Comparison of ENCODE assay signal across 10 cellular contexts in genomic region chr14:91351508-91351853, GRCh38.
A peak's percentile ranks its signal among the peaks of the same experiment; 100 is the strongest.
DNase-seq lines count a peak whose midpoint lies in the region; ATAC-seq, FAIRE-seq and TF ChIP-seq lines count a peak whose summit lies in the region.
"Had no signal": no experiment of that assay in that cellular context is flagged by ENCODE, and none has a peak within 500 bp of the region (broad histone marks: within the 10 kb centered on the region; RNA-seq: fewer than 3 reads in every experiment).

No MANE protein-coding gene starts in this region.

- DNase-seq in Calu3 = no peak
- DNase-seq in Karpas-422 = peak; percentile 63
- peak; percentile 60 for DNase-seq in chondrocyte (ENCODE audit: low spot score)
- DNase-seq in natural killer cell treated with Interleukin-12 subunit alpha and Interleukin-12 subunit beta and Interleukin-15 and Interleukin-18, amount 100 ng/mL, for 72 hours (ENCODE audit: low spot score) = no peak
- no peak for DNase-seq in stimulated activated CD4-positive, alpha-beta T cell treated with anti-CD3 and anti-CD28 coated beads, Interleukin-2, amount 100 ng/mL, for 24 hours
- DNase-seq in NCI-H2227 (lab: John Stamatoyannopoulos, UW; ENCODE audit: unreplicated experiment) = no peak
- no peak for DNase-seq in HCEC 1CT
- DNase-seq in RCC 7860 (ENCODE audit: low spot score) = no peak
- DNase-seq: body of pancreas had no signal

- peak overlapping the region; percentile 76 for H3K27ac ChIP-seq in Karpas-422 (ENCODE audit: low read length)
- H3K27ac ChIP-seq: body of pancreas had no signal

- TF ChIP-seq CTCF in Calu3 (IDR thresholded peaks at IDR 0.05; ENCODE audit: unreplicated experiment) (no peak), chondrocyte (IDR thresholded peaks at IDR 0.05) (no peak)

- H3K4me3 ChIP-seq in Karpas-422 (ENCODE audit: low read length) = peak overlapping the region; percentile 60
- H3K4me3 ChIP-seq: body of pancreas, K562 had no signal

- H3K9me2 ChIP-seq in Karpas-422 (replicated peaks; ENCODE audit: insufficient read depth, low read length) = no peaks in the 10 kb centered on the region

- H3K9me3 Mint-ChIP-seq in Calu3 (ENCODE audit: low read depth, unreplicated experiment) (no peaks in the 10 kb centered on the region), chondrocyte (ENCODE audit: low read depth) (no peaks in the 10 kb centered on the region)
- H3K9me3 Mint-ChIP-seq in natural killer cell treated with Interleukin-12 subunit alpha and Interleukin-12 subunit beta and Interleukin-15 and Interleukin-18, amount 100 ng/mL, for 72 hours = no peaks in the 10 kb centered on the region

- peak overlapping the region; percentile 69 for H3K4me2 ChIP-seq in Karpas-422 (ENCODE audit: low read depth, low read length, poor library complexity, severe bottlenecking)

- H4K20me1 ChIP-seq in Karpas-422 (ENCODE audit: insufficient read depth, low read depth, low read length) = peaks cover 26% of the 10 kb centered on the region; the same call in 1 of the 2 replicates

- no peaks in the 10 kb centered on the region for H3K9me3 ChIP-seq in Karpas-422 (ENCODE audit: low read length)
- H3K9me3 ChIP-seq: body of pancreas had no signal

- H3K4me3 Mint-ChIP-seq in Calu3 (ENCODE audit: low read depth, unreplicated experiment) (peak overlapping the region; percentile 84), chondrocyte (ENCODE audit: unreplicated experiment) (no peak overlapping the region)
- peak overlapping the region; percentile 88 for H3K4me3 Mint-ChIP-seq in natural killer cell treated with Interleukin-12 subunit alpha and Interleukin-12 subunit beta and Interleukin-15 and Interleukin-18, amount 100 ng/mL, for 72 hours

- H3K36me3 ChIP-seq in Karpas-422 (ENCODE audit: insufficient read depth, low read length) = peaks cover 5% of the 10 kb centered on the region; the same call in 1 of the 2 replicates

- no peaks in the 10 kb centered on the region for H3K27me3 ChIP-seq in Karpas-422 (ENCODE audit: low read length)
- H3K27me3 ChIP-seq: body of pancreas had no signal

- no TSS peak for BruUV-seq in Calu3 (replicated peaks; lab: Mats Ljungman, UMichigan)

- H3K4me1 Mint-ChIP-seq in Calu3 (ENCODE audit: low read depth, unreplicated experiment) = peaks cover 53% of the 10 kb centered on the region
- no peaks in the 10 kb centered on the region for H3K4me1 Mint-ChIP-seq in chondrocyte (ENCODE audit: low read depth)
- peaks cover 86 to 96% of the 10 kb centered on the region in 2 donors for H3K4me1 Mint-ChIP-seq in natural killer cell treated with Interleukin-12 subunit alpha and Interleukin-12 subunit beta and Interleukin-15 and Interleukin-18, amount 100 ng/mL, for 72 hours (ENCODE audit: low read depth in 2 of 2)

- no peak overlapping the region; the same call in 1 of the 2 replicates for H2AFZ ChIP-seq in Karpas-422 (ENCODE audit: low read length)

- CTCF ChIA-PET in Calu3 (lab: Charles Lee) = interaction anchor here (1.1 kb wide), 2 partner anchors 15 to 65 kb away, joined by 3 to 5 read pairs; no protein-coding TSS in a partner anchor

- peaks cover 46% of the 10 kb centered on the region for H3K79me2 ChIP-seq in Karpas-422 (ENCODE audit: low read length)

- peaks cover 19% of the 10 kb centered on the region for H3K36me3 Mint-ChIP-seq in Calu3 (ENCODE audit: insufficient read depth, unreplicated experiment)
- no peaks in the 10 kb centered on the region for H3K36me3 Mint-ChIP-seq in chondrocyte (ENCODE audit: low read depth)
- no peaks in the 10 kb centered on the region for H3K36me3 Mint-ChIP-seq in natural killer cell treated with Interleukin-12 subunit alpha and Interleukin-12 subunit beta and Interleukin-15 and Interleukin-18, amount 100 ng/mL, for 72 hours

- H3K9ac ChIP-seq in Karpas-422 (ENCODE audit: low read length) = peak overlapping the region; percentile 59

- H3K4me1 ChIP-seq in Karpas-422 (ENCODE audit: low read length) = peaks cover 89% of the 10 kb centered on the region

- FAIRE-seq in RCC 7860 (lab: Jason Lieb, UNC) = no peak
- FAIRE-seq: K562 had no signal

- H3K27ac Mint-ChIP-seq in Calu3 (ENCODE audit: unreplicated experiment) (peak overlapping the region; percentile 88), chondrocyte (ENCODE audit: unreplicated experiment) (no peak overlapping the region)
- peak overlapping the region; percentile 92 to 93 for H3K27ac Mint-ChIP-seq in natural killer cell treated with Interleukin-12 subunit alpha and Interleukin-12 subunit beta and Interleukin-15 and Interleukin-18, amount 100 ng/mL, for 72 hours

- ATAC-seq in natural killer cell treated with Interleukin-12 subunit alpha and Interleukin-12 subunit beta and Interleukin-15 and Interleukin-18, amount 100 ng/mL, for 72 hours = no peak
- ATAC-seq: K562 had no signal

- intact Hi-C loops in Calu3 (cut with micrococcal nuclease; ENCODE audit: unreplicated experiment) = no loop called here

- H3K27me3 Mint-ChIP-seq in Calu3 (ENCODE audit: unreplicated experiment) (no peaks in the 10 kb centered on the region), chondrocyte (ENCODE audit: low read depth) (peaks cover 4% of the 10 kb centered on the region)
- no peaks in the 10 kb centered on the region for H3K27me3 Mint-ChIP-seq in natural killer cell treated with Interleukin-12 subunit alpha and Interleukin-12 subunit beta and Interleukin-15 and Interleukin-18, amount 100 ng/mL, for 72 hours

Comparison
In these comparisons a context has a peak if more than half of its experiments do, and no peak if none do; other contexts are left out.
1. DNase-seq: peak in Karpas-422 (single experiment) and chondrocyte (single experiment); none in Calu3 (single experiment), natural killer cell treated with Interleukin-12 subunit alpha and Interleukin-12 subunit beta and Interleukin-15 and Interleukin-18, amount 100 ng/mL, for 72 hours (single experiment), stimulated activated CD4-positive, alpha-beta T cell treated with anti-CD3 and anti-CD28 coated beads, Interleukin-2, amount 100 ng/mL, for 24 hours (0 of 2), NCI-H2227 (single experiment), HCEC 1CT (single experiment) and RCC 7860 (single experiment).